In the genomic region with DNA sequence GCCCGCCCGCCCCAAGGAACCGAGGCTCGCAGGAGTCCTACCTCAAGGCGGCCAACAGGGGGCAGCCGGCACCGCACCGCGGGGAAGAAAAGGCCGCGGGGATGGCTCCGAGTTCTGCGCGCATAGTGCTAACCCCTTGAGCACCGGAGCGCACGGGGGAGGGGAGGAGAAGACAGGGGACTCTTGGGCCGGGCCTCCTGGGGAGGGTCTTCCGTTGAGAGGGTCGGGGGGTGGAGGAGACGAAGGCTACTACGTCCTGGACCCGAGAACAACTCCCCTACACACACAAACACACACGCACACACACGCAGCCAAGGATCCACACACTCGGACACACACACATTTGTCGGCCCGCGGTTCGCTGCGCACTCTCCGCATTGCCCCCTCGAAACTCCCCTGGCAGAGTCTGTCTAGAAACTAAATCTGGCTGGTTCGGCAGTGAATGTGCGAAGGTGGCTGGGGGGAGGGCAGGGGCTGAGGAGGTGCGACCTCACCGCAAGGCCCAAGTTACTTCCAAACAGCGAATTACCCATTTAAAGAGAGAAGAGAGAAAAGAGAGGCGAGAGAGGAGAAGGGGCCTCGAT, we compare ENCODE assay signal across 8 cellular contexts. TPM values are rescaled to one million over a fixed set of nuclear protein-coding genes. Genes with fewer than 3 reads are reported as not detected.
DNase-seq lines count a peak whose midpoint lies in the region; ATAC-seq, FAIRE-seq and TF ChIP-seq lines count a peak whose summit lies in the region.

No MANE protein-coding gene starts in this region.

- peaks cover 4% of the 10 kb centered on the region for H3K27me3 ChIP-seq in bronchial epithelial cell (ENCODE audit: control insufficient read depth, insufficient read depth, low read length)

- ATAC-seq in GM19043 (IDR thresholded peaks at IDR 0.05; ENCODE audit: low read depth, unreplicated experiment) (peak; percentile 77), HG03469 (IDR thresholded peaks at IDR 0.05; ENCODE audit: unreplicated experiment) (peak; percentile 38)

- H3K4me3 ChIP-seq in bronchial epithelial cell (ENCODE audit: low read depth, low read length) = peak overlapping the region; percentile 49

- no peaks in the 10 kb centered on the region for H3K36me3 ChIP-seq in bronchial epithelial cell (ENCODE audit: control insufficient read depth, insufficient read depth, low read length)

- TF ChIP-seq CTCF in bronchial epithelial cell (IDR thresholded peaks at IDR 0.05; ENCODE audit: insufficient read depth, low read length, severe bottlenecking) = peak; percentile 73

- DNase-seq in C1 segment of cervical spinal cord (lab: John Stamatoyannopoulos, UW) (peak; percentile 34 to 83 (median 52)), OCI-M1 (lab: John Stamatoyannopoulos, UW) (peak; percentile 8), bronchial epithelial cell (ENCODE audit: low read depth) (no peak), inferior parietal cortex (ENCODE audit: extremely low spot score) (peak; percentile 64), mesenteric fat pad (ENCODE audit: low spot score) (no peak)
- DNase-seq in stimulated activated CD4-positive, alpha-beta T cell treated with anti-CD3 and anti-CD28 coated beads, Interleukin-12 subunit alpha, Interleukin-12 subunit beta, amount 100 ng/mL, for 4 hours = peak; percentile 5

- no peak for FAIRE-seq in bronchial epithelial cell (lab: Jason Lieb, UNC)

RNA-seq across cellular contexts. Expression of gene WNT5A, which starts 1.8 kb away (rescaled TPM):
- 3.9 and 11.6 TPM in 2 replicates for total RNA-seq in bronchial epithelial cell
- 1.7 TPM for total RNA-seq in mesenteric fat pad

Comparison
In these comparisons a context has a peak if more than half of its experiments do, and no peak if none do; other contexts are left out.
1. DNase-seq: peak in C1 segment of cervical spinal cord (14 of 14), OCI-M1 (single experiment), inferior parietal cortex (single experiment) and stimulated activated CD4-positive, alpha-beta T cell treated with anti-CD3 and anti-CD28 coated beads, Interleukin-12 subunit alpha, Interleukin-12 subunit beta, amount 100 ng/mL, for 4 hours (single experiment); none in bronchial epithelial cell (single experiment) and mesenteric fat pad (single experiment).